Comparison of ENCODE assay signal across 21 cellular contexts in genomic region chr13:27020415-27020814, GRCh38.
"Had no signal": no experiment of that assay in that cellular context is flagged by ENCODE, and none has a peak within 500 bp of the region (broad histone marks: within the 10 kb centered on the region; RNA-seq: fewer than 3 reads in every experiment).

No MANE protein-coding gene starts in this region.

- DNase-seq: activated CD4-positive, alpha-beta T cell treated with anti-CD3 and anti-CD28 coated beads for 1 hour; activated CD4-positive, alpha-beta T cell treated with anti-CD3 and anti-CD28 coated beads, Interleukin-2, amount 50 U/mL, for 1 hour; activated CD8-positive, alpha-beta memory T cell treated with anti-CD3 and anti-CD28 coated beads, Interleukin-2, amount 50 U/mL, for 4 hours; activated naive CD4-positive, alpha-beta T cell treated with Interleukin-2 at 50 U/mL for 16 hours; activated naive CD8-positive, alpha-beta T cell treated with anti-CD3 and anti-CD28 coated beads, Interleukin-2, amount 10 ng/mL, durations not matched to agents 7 days and 5 days; activated T-cell treated with anti-CD3 and anti-CD28 coated beads, Interleukin-2, amount 50 U/mL, for 4 hours; amygdala; cerebellar nuclear complex; effector CD4-positive, alpha-beta T cell; foreskin fibroblast; midbrain; natural killer cell; ovary; psoas muscle; stimulated activated CD4-positive, alpha-beta T cell treated with anti-CD3 and anti-CD28 coated beads, Interleukin-12 subunit alpha, Interleukin-12 subunit beta, amount 100 ng/mL, for 4 hours; stimulated activated CD4-positive, alpha-beta T cell treated with anti-CD3 and anti-CD28 coated beads, Interleukin-4, amount 100 ng/mL, for 4 hours; stimulated activated naive CD8-positive, alpha-beta T cell treated with anti-CD3 and anti-CD28 coated beads, Interleukin-15, Interleukin-2, amounts not matched to agents 100 U/mL and 50 U/mL, for 24 hours; T-cell had no signal

- H3K9me3 Mint-ChIP-seq: activated naive CD8-positive, alpha-beta T cell treated with anti-CD3 and anti-CD28 coated beads, Interleukin-2, amount 10 ng/mL, durations not matched to agents 7 days and 5 days; activated T-cell treated with anti-CD3 and anti-CD28 coated beads, Interleukin-2, amount 50 U/mL, for 4 hours; natural killer cell; T-cell; T-helper 2 cell treated with Interferon-gamma antibody and Interleukin-4, amounts not matched to agents 5 μg/mL and 100 μg/mL, for 36 hours had no signal

- ATAC-seq: activated T-cell treated with anti-CD3 and anti-CD28 coated beads, Interleukin-2, amount 50 U/mL, for 4 hours; natural killer cell; psoas muscle; stimulated activated naive CD8-positive, alpha-beta T cell treated with anti-CD3 and anti-CD28 coated beads, Interleukin-15, Interleukin-2, amounts not matched to agents 100 U/mL and 50 U/mL, for 24 hours; T-cell had no signal

- H3K27ac ChIP-seq: ovary, psoas muscle, right atrium auricular region, tibial nerve had no signal

- H3K4me3 Mint-ChIP-seq: activated naive CD8-positive, alpha-beta T cell treated with anti-CD3 and anti-CD28 coated beads, Interleukin-2, amount 10 ng/mL, durations not matched to agents 7 days and 5 days; activated T-cell treated with anti-CD3 and anti-CD28 coated beads, Interleukin-2, amount 50 U/mL, for 4 hours; natural killer cell; T-cell; T-helper 2 cell treated with Interferon-gamma antibody and Interleukin-4, amounts not matched to agents 5 μg/mL and 100 μg/mL, for 36 hours had no signal

- H3K4me1 Mint-ChIP-seq: natural killer cell, T-cell had no signal

- H3K36me3 Mint-ChIP-seq: activated naive CD8-positive, alpha-beta T cell treated with anti-CD3 and anti-CD28 coated beads, Interleukin-2, amount 10 ng/mL, durations not matched to agents 7 days and 5 days; natural killer cell; T-cell had no signal

- H3K9me3 ChIP-seq: ovary, psoas muscle, right atrium auricular region, tibial nerve had no signal

- H3K4me3 ChIP-seq: ovary, psoas muscle, right atrium auricular region, tibial nerve had no signal

- H3K4me1 ChIP-seq: psoas muscle, right atrium auricular region, tibial nerve had no signal

- H3K27ac Mint-ChIP-seq: activated naive CD8-positive, alpha-beta T cell treated with anti-CD3 and anti-CD28 coated beads, Interleukin-2, amount 10 ng/mL, durations not matched to agents 7 days and 5 days; natural killer cell; T-cell; T-helper 2 cell treated with Interferon-gamma antibody and Interleukin-4, amounts not matched to agents 5 μg/mL and 100 μg/mL, for 36 hours had no signal

- H3K36me3 ChIP-seq: ovary, right atrium auricular region, tibial nerve had no signal

- H3K27me3 ChIP-seq: ovary, right atrium auricular region, tibial nerve had no signal
